8 cellular contexts compared by ENCODE assay signal in genomic region chr16:87895641-87896141, GRCh38.
DNase-seq lines count a peak whose midpoint lies in the region; ATAC-seq, FAIRE-seq and TF ChIP-seq lines count a peak whose summit lies in the region.

No MANE protein-coding gene starts in this region.

- H3K27ac ChIP-seq in RWPE1 = no peak overlapping the region

- peak; percentile 51 for ATAC-seq in HG03520 (IDR thresholded peaks at IDR 0.05; ENCODE audit: unreplicated experiment)

- no peak for FAIRE-seq in GM19239 (lab: Jason Lieb, UNC)

- CTCF ChIA-PET in RWPE1 (lab: Yijun Ruan, JAX) = interaction anchor here (1.0 kb wide), 1 partner anchor 24 kb away, joined by 6 read pairs; no protein-coding TSS in a partner anchor

- POLR2A ChIA-PET in RWPE1 (lab: Yijun Ruan, JAX; ENCODE audit: low non-redundant PET) = no interaction called here

- TF ChIP-seq CTCF in RWPE1 (conservative IDR thresholded peaks at IDR 0.05; ENCODE audit: low read depth) = no peak

- peak; percentile 22 for DNase-seq in GM19239 (ENCODE audit: insufficient read length, low spot score)
- peak; percentile 59 to 81 for DNase-seq in activated CD8-positive, alpha-beta memory T cell treated with anti-CD3 and anti-CD28 coated beads for 4 hours (ENCODE audit: low read depth in 2 of 2)
- DNase-seq in globus pallidus (ENCODE audit: low spot score) = peak; percentile 53
- peak; percentile 81 to 83 for DNase-seq in stimulated activated CD8-positive, alpha-beta memory T cell treated with anti-CD3 and anti-CD28 coated beads, Interleukin-15, amount 100 ng/mL, for 48 hours (ENCODE audit: low read depth in 2 of 2)
- DNase-seq in RWPE1 (ENCODE audit: low spot score) = no peak
- DNase-seq in NCI-H510A treated with DMSO at 0.1 percent for 48 hours (lab: John Stamatoyannopoulos, UW) = no peak
- no peak for DNase-seq in NCI-H1417 (lab: John Stamatoyannopoulos, UW)

Comparison
In these comparisons a context has a peak if more than half of its experiments do, and no peak if none do; other contexts are left out.
1. DNase-seq: peak in GM19239 (single experiment), activated CD8-positive, alpha-beta memory T cell treated with anti-CD3 and anti-CD28 coated beads for 4 hours (2 of 2), globus pallidus (single experiment) and stimulated activated CD8-positive, alpha-beta memory T cell treated with anti-CD3 and anti-CD28 coated beads, Interleukin-15, amount 100 ng/mL, for 48 hours (2 of 2); none in RWPE1 (single experiment), NCI-H510A treated with DMSO at 0.1 percent for 48 hours (single experiment) and NCI-H1417 (0 of 3).